Comparison of ENCODE assay signal across 8 cellular contexts in the genomic region with DNA sequence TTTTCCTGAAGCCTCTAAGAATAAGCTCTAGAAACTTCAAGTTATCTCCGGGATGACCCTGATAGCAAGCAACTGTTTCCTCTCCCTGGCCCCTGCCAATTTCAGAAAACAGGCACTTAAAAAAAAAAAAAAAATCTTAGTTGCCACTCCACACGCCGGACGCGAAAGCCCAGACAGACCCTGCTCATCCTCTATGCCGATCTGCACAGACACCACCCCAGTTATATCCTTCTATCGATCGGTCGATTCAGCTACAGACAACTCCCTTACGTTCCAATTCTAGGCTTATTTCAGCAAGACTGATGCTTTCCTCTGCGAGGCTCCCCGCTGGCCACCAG. TPM values are rescaled to one million over a fixed set of nuclear protein-coding genes. Genes with fewer than 3 reads are reported as not detected.
DNase-seq lines count a peak whose midpoint lies in the region; ATAC-seq and TF ChIP-seq lines count a peak whose summit lies in the region.

No MANE protein-coding gene starts in this region.

- CTCF ChIA-PET in HCT116 (lab: Charles Lee): no interaction called here

- H4K20me1 ChIP-seq in HCT116 (ENCODE audit: insufficient read depth) (no peaks in the 10 kb centered on the region), SU-DHL-6 (ENCODE audit: low read depth, low read length) (no peaks in the 10 kb centered on the region; the same call in 1 of the 2 replicates)

- POLR2A ChIA-PET in HCT116 (lab: Charles Lee): no interaction called here

- TF ChIP-seq POLR2A in HCT116 (IDR thresholded peaks at IDR 0.05; ENCODE audit: borderline replicate concordance, extremely low read depth, insufficient read depth, insufficient read length): no peak

- TF ChIP-seq CTCF in HCT116 (IDR thresholded peaks at IDR 0.05 in 2 of 3, conservative IDR thresholded peaks at IDR 0.05 in 1 of 3; ENCODE audit: borderline replicate concordance in 1 of 3, insufficient read depth in 1 of 3, low read depth in 2 of 3, low read length in 2 of 3): no peak
- TF ChIP-seq CTCF in SU-DHL-6 (IDR thresholded peaks at IDR 0.05; ENCODE audit: insufficient read depth, low read length, poor library complexity, severe bottlenecking): no peak
- no peak for TF ChIP-seq CTCF in GM13976 (IDR thresholded peaks at IDR 0.05; ENCODE audit: borderline replicate concordance, control extremely low read depth, extremely low read depth, insufficient read depth, missing control alignments)

- no peak overlapping the region for H2AFZ ChIP-seq in HCT116 (ENCODE audit: low read depth, low read length, poor library complexity, severe bottlenecking)
- no peak overlapping the region for H2AFZ ChIP-seq in SU-DHL-6 (ENCODE audit: low read depth, low read length, severe bottlenecking)

- H3K9me3 ChIP-seq in HCT116 (ENCODE audit: control insufficient read depth in 1 of 2, insufficient read depth in 1 of 2, low read depth in 1 of 2, low read length in 2 of 2) (no peaks in the 10 kb centered on the region), SU-DHL-6 (ENCODE audit: insufficient read depth, low read length) (no peaks in the 10 kb centered on the region), skeletal muscle tissue (ENCODE audit: control insufficient read depth in 3 of 3, low read length in 3 of 3) (no peaks in the 10 kb centered on the region)

- H3K9ac ChIP-seq in HCT116 (ENCODE audit: low read length) (peak overlapping the region; percentile 94), SU-DHL-6 (ENCODE audit: low read length) (peak overlapping the region; percentile 100), skeletal muscle tissue (ENCODE audit: low read depth in 1 of 3, low read length in 3 of 3) (peak overlapping the region; percentile 85 to 98 (median 97))

- peaks cover 13 to 14% of the 10 kb centered on the region in 2 experiments; a peak in 3 of 4 replicates for H3K36me3 ChIP-seq in HCT116 (ENCODE audit: control insufficient read depth in 1 of 2, insufficient read depth in 2 of 2, low read length in 2 of 2)
- peaks cover 11% of the 10 kb centered on the region; the same call in 1 of the 2 replicates for H3K36me3 ChIP-seq in SU-DHL-6 (ENCODE audit: low read length)
- peaks cover 0 to 5% (median 4%) of the 10 kb centered on the region in 3 donors for H3K36me3 ChIP-seq in skeletal muscle tissue (ENCODE audit: control insufficient read depth in 3 of 3, insufficient read depth in 3 of 3, low read length in 3 of 3)

- in situ Hi-C loops in GM13976 (cut with MboI; ENCODE audit: low sequenced_read_pairs, unreplicated experiment): no loop called here

- H3K4me2 ChIP-seq in HCT116 (ENCODE audit: low read length): peak overlapping the region; percentile 90
- H3K4me2 ChIP-seq in SU-DHL-6 (ENCODE audit: low read depth, low read length, poor library complexity, severe bottlenecking): peak overlapping the region; percentile 80

- BruUV-seq in HCT116 (replicated peaks; lab: Mats Ljungman, UMichigan): no TSS peak

- ATAC-seq in HCT116 (no peak), left cardiac atrium (peak; percentile 0 to 5), GM18502 (IDR thresholded peaks at IDR 0.05; ENCODE audit: poor library complexity, unreplicated experiment) (no peak)

- H3K27me3 ChIP-seq in HCT116 (ENCODE audit: insufficient read depth, low read length) (no peaks in the 10 kb centered on the region), SU-DHL-6 (ENCODE audit: low read length) (no peaks in the 10 kb centered on the region), skeletal muscle tissue (ENCODE audit: control insufficient read depth in 3 of 3, insufficient read depth in 3 of 3, low read length in 3 of 3) (no peaks in the 10 kb centered on the region)

- peaks cover 22% of the 10 kb centered on the region for H3F3A ChIP-seq in SU-DHL-6 (ENCODE audit: insufficient read depth)

- peak overlapping the region; percentile 92 for H3K27ac ChIP-seq in HCT116 (ENCODE audit: low read depth, low read length)
- peak overlapping the region; percentile 94 for H3K27ac ChIP-seq in SU-DHL-6 (ENCODE audit: low read depth, low read length)
- peak overlapping the region; percentile 99 for H3K27ac ChIP-seq in skeletal muscle tissue (ENCODE audit: low read depth, low read length)

- intact Hi-C loops in HCT116 (cut with micrococcal nuclease): no loop called here
- intact Hi-C loops in left cardiac atrium (cut with DNase I): no loop called here

- H3K79me2 ChIP-seq in HCT116 (ENCODE audit: insufficient read depth, low read length) (peaks cover 61% of the 10 kb centered on the region), SU-DHL-6 (ENCODE audit: insufficient read depth, low read length) (peaks cover 59% of the 10 kb centered on the region)

- H3K4me1 ChIP-seq in HCT116 (ENCODE audit: control insufficient read depth in 1 of 2, insufficient read depth in 2 of 2, low read length in 2 of 2) (peaks cover 11 to 21% of the 10 kb centered on the region in 2 experiments; a peak in 3 of 4 replicates), skeletal muscle tissue (ENCODE audit: control insufficient read depth in 3 of 3, insufficient read depth in 3 of 3, low read length in 3 of 3) (peaks cover 7 to 13% (median 10%) of the 10 kb centered on the region in 3 donors)

- DNase-seq in HCT116 (ENCODE audit: low read depth, low spot score) (no peak), left cardiac atrium (no peak), GDM1 (lab: John Stamatoyannopoulos, UW) (no peak), GM13976 (ENCODE audit: low spot score) (no peak)
- no peak for DNase-seq in activated T-cell treated with anti-CD3 and anti-CD28 coated beads, Interleukin-2, amount 50 U/mL, for 48 hours

- H3K9me2 ChIP-seq in HCT116 (ENCODE audit: insufficient read depth): no peaks in the 10 kb centered on the region
- H3K9me2 ChIP-seq in SU-DHL-6 (replicated peaks; ENCODE audit: insufficient read depth, low read length): no peaks in the 10 kb centered on the region

- RAD21 ChIA-PET in HCT116 (lab: Charles Lee; ENCODE audit: low non-redundant PET in 1 of 2, low total read pairs in 2 of 2, uncharacterized antibody in 2 of 2, unreplicated experiment in 2 of 2): no interaction called here

- TF ChIP-seq RAD21 in HCT116 (IDR thresholded peaks at IDR 0.05; ENCODE audit: low read depth): no peak

- peak overlapping the region; percentile 94 to 99 for H3K4me3 ChIP-seq in HCT116 (replicated peaks in 1 of 2; ENCODE audit: low read depth in 1 of 2, low read length in 2 of 2)
- H3K4me3 ChIP-seq in SU-DHL-6 (ENCODE audit: insufficient read depth, low read length, poor library complexity, severe bottlenecking): peak overlapping the region; percentile 79
- peak overlapping the region; percentile 80 to 95 (median 87) for H3K4me3 ChIP-seq in skeletal muscle tissue (ENCODE audit: low read length in 3 of 3)

TF ChIP-seq in HCT116, 20 proteins besides CTCF, POLR2A, EP300 and RAD21 (continues in another document):
- TF ChIP-seq, protein P1, sequence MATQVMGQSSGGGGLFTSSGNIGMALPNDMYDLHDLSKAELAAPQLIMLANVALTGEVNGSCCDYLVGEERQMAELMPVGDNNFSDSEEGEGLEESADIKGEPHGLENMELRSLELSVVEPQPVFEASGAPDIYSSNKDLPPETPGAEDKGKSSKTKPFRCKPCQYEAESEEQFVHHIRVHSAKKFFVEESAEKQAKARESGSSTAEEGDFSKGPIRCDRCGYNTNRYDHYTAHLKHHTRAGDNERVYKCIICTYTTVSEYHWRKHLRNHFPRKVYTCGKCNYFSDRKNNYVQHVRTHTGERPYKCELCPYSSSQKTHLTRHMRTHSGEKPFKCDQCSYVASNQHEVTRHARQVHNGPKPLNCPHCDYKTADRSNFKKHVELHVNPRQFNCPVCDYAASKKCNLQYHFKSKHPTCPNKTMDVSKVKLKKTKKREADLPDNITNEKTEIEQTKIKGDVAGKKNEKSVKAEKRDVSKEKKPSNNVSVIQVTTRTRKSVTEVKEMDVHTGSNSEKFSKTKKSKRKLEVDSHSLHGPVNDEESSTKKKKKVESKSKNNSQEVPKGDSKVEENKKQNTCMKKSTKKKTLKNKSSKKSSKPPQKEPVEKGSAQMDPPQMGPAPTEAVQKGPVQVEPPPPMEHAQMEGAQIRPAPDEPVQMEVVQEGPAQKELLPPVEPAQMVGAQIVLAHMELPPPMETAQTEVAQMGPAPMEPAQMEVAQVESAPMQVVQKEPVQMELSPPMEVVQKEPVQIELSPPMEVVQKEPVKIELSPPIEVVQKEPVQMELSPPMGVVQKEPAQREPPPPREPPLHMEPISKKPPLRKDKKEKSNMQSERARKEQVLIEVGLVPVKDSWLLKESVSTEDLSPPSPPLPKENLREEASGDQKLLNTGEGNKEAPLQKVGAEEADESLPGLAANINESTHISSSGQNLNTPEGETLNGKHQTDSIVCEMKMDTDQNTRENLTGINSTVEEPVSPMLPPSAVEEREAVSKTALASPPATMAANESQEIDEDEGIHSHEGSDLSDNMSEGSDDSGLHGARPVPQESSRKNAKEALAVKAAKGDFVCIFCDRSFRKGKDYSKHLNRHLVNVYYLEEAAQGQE (IDR thresholded peaks at IDR 0.05; ENCODE audit: low read depth): no peak
- TF ChIP-seq POLR2AphosphoS5 (IDR thresholded peaks at IDR 0.05; ENCODE audit: low read depth, low read length): no peak
- TF ChIP-seq, protein P2, sequence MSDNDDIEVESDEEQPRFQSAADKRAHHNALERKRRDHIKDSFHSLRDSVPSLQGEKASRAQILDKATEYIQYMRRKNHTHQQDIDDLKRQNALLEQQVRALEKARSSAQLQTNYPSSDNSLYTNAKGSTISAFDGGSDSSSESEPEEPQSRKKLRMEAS (IDR thresholded peaks at IDR 0.05): no peak
- TF ChIP-seq, protein P3, sequence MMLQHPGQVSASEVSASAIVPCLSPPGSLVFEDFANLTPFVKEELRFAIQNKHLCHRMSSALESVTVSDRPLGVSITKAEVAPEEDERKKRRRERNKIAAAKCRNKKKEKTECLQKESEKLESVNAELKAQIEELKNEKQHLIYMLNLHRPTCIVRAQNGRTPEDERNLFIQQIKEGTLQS (IDR thresholded peaks at IDR 0.05): no peak
- no peak for TF ChIP-seq CEBPB (IDR thresholded peaks at IDR 0.05; ENCODE audit: low read depth)
- no peak for TF ChIP-seq CBX3 (IDR thresholded peaks at IDR 0.05; ENCODE audit: low read depth)
- TF ChIP-seq EGR1 (IDR thresholded peaks at IDR 0.05; ENCODE audit: low read depth): no peak

RNA-seq across cellular contexts. Expression of a gene that starts 1.6 kb away (rescaled TPM):
- total RNA-seq in HCT116 (2021; ENCODE audit: unreplicated experiment) (95.1 TPM), left cardiac atrium (10 to 100 TPM; 25.5 to 38.1 TPM), skeletal muscle tissue (18.8 TPM)
- 53.5 and 54.3 TPM in 2 replicates for polyA plus RNA-seq in HCT116 (2012)

RNA-seq across cellular contexts. Expression of a gene that starts 23.3 kb away (rescaled TPM):
- total RNA-seq in HCT116 (2021; ENCODE audit: unreplicated experiment) (0.39 TPM), left cardiac atrium (1 to 10 TPM; 5.7 to 8.7 TPM), skeletal muscle tissue (2.1 TPM)
- 1.5 and 1.6 TPM in 2 replicates for polyA plus RNA-seq in HCT116 (2012)

RNA-seq across cellular contexts. Expression of a gene that starts 34.5 kb away (rescaled TPM):
- 109 TPM for total RNA-seq in HCT116 (2021; ENCODE audit: unreplicated experiment)
- 90.6 and 98.7 TPM in 2 replicates for polyA plus RNA-seq in HCT116 (2012)
- total RNA-seq in left cardiac atrium: 10 to 100 TPM; 64.3 to 93.1 TPM
- 99.2 TPM for total RNA-seq in skeletal muscle tissue

RNA-seq across cellular contexts. Expression of a gene that starts 38.3 kb away (rescaled TPM):
- total RNA-seq in HCT116 (2021; ENCODE audit: unreplicated experiment): 1.5 TPM
- polyA plus RNA-seq in HCT116 (2012): 1.4 and 2.1 TPM in 2 replicates
- 10 to 100 TPM; 10.1 to 14.0 TPM for total RNA-seq in left cardiac atrium
- 54.8 TPM for total RNA-seq in skeletal muscle tissue

RNA-seq across cellular contexts. Expression of a gene that starts 48.1 kb away (rescaled TPM):
- total RNA-seq in HCT116 (2021; ENCODE audit: unreplicated experiment): 0.22 TPM
- polyA plus RNA-seq in HCT116 (2012): 0.30 and 0.31 TPM in 2 replicates
- total RNA-seq in left cardiac atrium: 10 to 100 TPM in 1 of 2 donors, 1 to 10 TPM in 1; 9.8 to 14.1 TPM
- 2.1 TPM for total RNA-seq in skeletal muscle tissue

Comparison
In these comparisons a context has a peak if more than half of its experiments do, and no peak if none do; other contexts are left out.
1. ATAC-seq: peak in left cardiac atrium (2 of 2); none in HCT116 (single experiment) and GM18502 (single experiment).
2. Peak in every context shown above with its lines, with median percentiles within 50 percentile points of each other: H3K27ac ChIP-seq, H3K4me3 ChIP-seq and H3K9ac ChIP-seq.